In the genomic region with DNA sequence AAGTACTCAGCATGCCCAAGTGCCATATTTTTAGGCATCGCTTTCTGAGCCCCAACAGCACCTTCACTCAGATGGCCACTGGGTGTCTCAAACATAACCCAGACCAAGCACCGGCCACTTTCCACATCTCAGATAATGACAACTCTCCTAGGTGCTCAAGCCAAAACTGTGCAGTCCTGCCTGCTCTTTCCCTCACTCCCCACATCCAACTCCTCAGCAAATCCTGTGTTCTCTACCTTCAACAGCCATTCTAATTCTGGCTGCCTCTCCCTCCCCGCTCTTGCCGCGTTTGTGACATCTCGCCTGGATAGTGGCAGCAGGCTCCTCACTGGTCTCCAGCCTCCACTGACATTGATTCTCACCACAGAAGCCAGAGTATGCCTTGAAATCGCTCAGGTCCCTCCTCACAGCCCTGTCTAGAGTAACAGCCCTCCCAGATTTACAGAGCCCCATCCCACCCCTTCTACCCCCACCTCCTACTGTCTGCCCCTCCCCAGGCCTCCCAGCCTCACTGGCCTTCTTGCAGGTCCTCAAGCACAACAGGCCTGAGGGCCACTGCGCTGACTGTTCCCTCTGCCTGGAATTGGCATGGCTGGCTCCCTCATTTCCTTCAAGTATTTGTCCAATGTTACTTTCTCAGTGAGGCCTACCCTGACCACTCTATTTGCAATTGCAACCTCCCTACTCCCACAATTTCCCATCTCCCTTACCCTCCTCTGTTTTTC, we compare ENCODE assay signal across 1 cellular context.
TF ChIP-seq lines count a peak whose summit lies in the region.

No MANE protein-coding gene starts in this region.

TF ChIP-seq in H1, 55 proteins besides CTCF, POLR2A, EP300 and RAD21:
- TF ChIP-seq, protein P1, sequence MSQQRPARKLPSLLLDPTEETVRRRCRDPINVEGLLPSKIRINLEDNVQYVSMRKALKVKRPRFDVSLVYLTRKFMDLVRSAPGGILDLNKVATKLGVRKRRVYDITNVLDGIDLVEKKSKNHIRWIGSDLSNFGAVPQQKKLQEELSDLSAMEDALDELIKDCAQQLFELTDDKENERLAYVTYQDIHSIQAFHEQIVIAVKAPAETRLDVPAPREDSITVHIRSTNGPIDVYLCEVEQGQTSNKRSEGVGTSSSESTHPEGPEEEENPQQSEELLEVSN (IDR thresholded peaks at IDR 0.05): no peak
- TF ChIP-seq SUZ12 (IDR thresholded peaks at IDR 0.05; ENCODE audit: low read length): no peak
- no peak for TF ChIP-seq SP1 (IDR thresholded peaks at IDR 0.05; ENCODE audit: low read depth, low read length)
- no peak for TF ChIP-seq SIRT6 (IDR thresholded peaks at IDR 0.05; ENCODE audit: low read length)
- no peak for TF ChIP-seq EGR1 (IDR thresholded peaks at IDR 0.05; ENCODE audit: borderline replicate concordance, low read depth, low read length)
- no peak for TF ChIP-seq NRF1 (IDR thresholded peaks at IDR 0.05; ENCODE audit: low read depth, low read length)
